13 cellular contexts compared by ENCODE assay signal in genomic region chr17:43431741-43432523, GRCh38. TPM values are rescaled to one million over a fixed set of nuclear protein-coding genes. Genes with fewer than 3 reads are reported as not detected.
DNase-seq lines count a peak whose midpoint lies in the region; ATAC-seq, FAIRE-seq and TF ChIP-seq lines count a peak whose summit lies in the region.
"Had no signal": no experiment of that assay in that cellular context is flagged by ENCODE, and none has a peak within 500 bp of the region (broad histone marks: within the 10 kb centered on the region; RNA-seq: fewer than 3 reads in every experiment).

No MANE protein-coding gene starts in this region.

- DNase-seq in NCI-H82 (lab: John Stamatoyannopoulos, UW) (peak; percentile 88), NCI-H82 treated with DMSO at 0.1 percent for 48 hours (lab: John Stamatoyannopoulos, UW; ENCODE audit: unreplicated experiment) (no peak), kidney (peak; percentile 4), uterus (peak; percentile 64 to 80), GM12891 (ENCODE audit: insufficient read length, low spot score) (no peak)
- DNase-seq in activated CD4-positive, alpha-beta T cell treated with anti-CD3 and anti-CD28 coated beads for 48 hours, result no peak
- DNase-seq: stimulated activated CD4-positive, alpha-beta T cell treated with anti-CD3 and anti-CD28 coated beads, Interleukin-1b, Interleukin-23, amount 100 ng/mL, for 48 hours had no signal

- H3K27me3 ChIP-seq in uterus, result no peaks in the 10 kb centered on the region

- H3K9me3 ChIP-seq in kidney (ENCODE audit: control insufficient read depth in 1 of 2, low read length in 2 of 2) (no peaks in the 10 kb centered on the region), uterus (no peaks in the 10 kb centered on the region)

- TF ChIP-seq CTCF in kidney (IDR thresholded peaks at IDR 0.05; ENCODE audit: borderline replicate concordance, extremely low read depth, insufficient read depth), result no peak
- no peak for TF ChIP-seq CTCF in uterus (IDR thresholded peaks at IDR 0.05)

- ATAC-seq in HG03196 (IDR thresholded peaks at IDR 0.05; ENCODE audit: unreplicated experiment), result no peak
- ATAC-seq: activated CD4-positive, CD25-positive, alpha-beta regulatory T cell treated with anti-CD3 and anti-CD28 coated beads, Interleukin-2, amount 50 U/mL, for 24 hours; activated T-helper 17 cell treated with anti-CD3 and anti-CD28 coated beads, Interleukin-2, amount 50 U/mL, for 72 hours had no signal

- FAIRE-seq in kidney (lab: Jason Lieb, UNC) (no peak), GM12891 (lab: Jason Lieb, UNC) (no peak)
- FAIRE-seq: colon, G401.6 had no signal

- H3K36me3 ChIP-seq in kidney (ENCODE audit: control insufficient read depth in 1 of 2, insufficient read depth in 2 of 2, low read length in 2 of 2) (no peaks in the 10 kb centered on the region), uterus (no peaks in the 10 kb centered on the region)

- peaks cover 0 to 6% of the 10 kb centered on the region in 2 donors for H3K4me1 ChIP-seq in kidney (ENCODE audit: control insufficient read depth in 1 of 2, insufficient read depth in 1 of 2, low read depth in 1 of 2, low read length in 2 of 2)
- H3K4me1 ChIP-seq in uterus, result peaks cover 5% of the 10 kb centered on the region in 2 donors

- H3K4me3 ChIP-seq in kidney (ENCODE audit: low read length in 2 of 2) (no peak overlapping the region), uterus (no peak overlapping the region)

- intact Hi-C loops in kidney (cut with DNase I) (no loop called here), uterus (cut with DNase I; ENCODE audit: low total_unique reads) (no loop called here)

- H3K9ac ChIP-seq in kidney (ENCODE audit: low read length in 2 of 2), result no peak overlapping the region

- no peak for TF ChIP-seq POLR2A in uterus (IDR thresholded peaks at IDR 0.05)
- TF ChIP-seq POLR2A in GM12891 (IDR thresholded peaks at IDR 0.05; ENCODE audit: low read depth, low read length), result no peak

- H3K27ac ChIP-seq in angular gyrus (ENCODE audit: low read depth, low read length) (peak overlapping the region; percentile 70), kidney (ENCODE audit: low read depth in 2 of 2, low read length in 2 of 2) (peak overlapping the region in 1 of 2 donors; percentile 53), uterus (peak overlapping the region; percentile 69 to 74)

TF ChIP-seq in GM12891, 5 proteins besides CTCF, POLR2A, EP300 and RAD21:
- no peak for TF ChIP-seq SPI1 (IDR thresholded peaks at IDR 0.05; ENCODE audit: low read depth, low read length)
- TF ChIP-seq POU2F2 (IDR thresholded peaks at IDR 0.05; ENCODE audit: low read depth, low read length), result no peak
- TF ChIP-seq POLR2AphosphoS5 (IDR thresholded peaks at IDR 0.05; ENCODE audit: low read depth, low read length), result no peak
- no peak for TF ChIP-seq TAF1 (IDR thresholded peaks at IDR 0.05; ENCODE audit: low read depth, low read length)
- no peak for TF ChIP-seq PAX5 (IDR thresholded peaks at IDR 0.05; ENCODE audit: insufficient read depth, low read length, severe bottlenecking)

RNA-seq across cellular contexts. Expression of gene ARL4D, which starts 33.1 kb away (rescaled TPM):
- 48.8 TPM for total RNA-seq in kidney
- polyA plus RNA-seq in kidney (ENCODE audit: insufficient read depth, low read depth, low replicate concordance), result 81.2 TPM
- total RNA-seq in uterus, result 10 to 100 TPM; 19.1 to 33.2 (median 25.7) TPM
- 0.77 TPM for polyA plus RNA-seq in GM12891 (2012; ENCODE audit: low read depth, missing spikeins)

RNA-seq across cellular contexts. Expression of gene DHX8, which starts 51.8 kb away (rescaled TPM):
- total RNA-seq in kidney (53.9 TPM), uterus (10 to 100 TPM in 3 of 4 donors, 1 to 10 TPM in 1; 8.5 to 54.6 (median 32.0) TPM)
- 28.7 TPM for polyA plus RNA-seq in kidney (ENCODE audit: insufficient read depth, low read depth, low replicate concordance)
- 16.5 TPM for polyA plus RNA-seq in GM12891 (2012; ENCODE audit: low read depth, missing spikeins)

Comparison
In these comparisons a context has a peak if more than half of its experiments do, and no peak if none do; other contexts are left out.
1. DNase-seq: peak in NCI-H82 (single experiment), kidney (single experiment) and uterus (2 of 2); none in NCI-H82 treated with DMSO at 0.1 percent for 48 hours (single experiment), GM12891 (single experiment) and activated CD4-positive, alpha-beta T cell treated with anti-CD3 and anti-CD28 coated beads for 48 hours (single experiment).